Comparison of ENCODE assay signal across 15 cellular contexts in genomic region chr10:79162022-79162421, GRCh38.
DNase-seq lines count a peak whose midpoint lies in the region; ATAC-seq and TF ChIP-seq lines count a peak whose summit lies in the region.
"Had no signal": no experiment of that assay in that cellular context is flagged by ENCODE, and none has a peak within 500 bp of the region (broad histone marks: within the 10 kb centered on the region; RNA-seq: fewer than 3 reads in every experiment).

No MANE protein-coding gene starts in this region.

- H2BK120ac ChIP-seq in mesenchymal stem cell (ENCODE audit: low read depth, low read length) = no peak overlapping the region

- peaks cover 6% of the 10 kb centered on the region for H3F3A ChIP-seq in smooth muscle cell (ENCODE audit: low read depth)

- no peak overlapping the region for H2BK12ac ChIP-seq in mesenchymal stem cell (ENCODE audit: low read length in 2 of 2)

- TF ChIP-seq CTCF in left ventricle myocardium inferior (IDR thresholded peaks at IDR 0.05; ENCODE audit: borderline replicate concordance) (no peak), RWPE1 (conservative IDR thresholded peaks at IDR 0.05; ENCODE audit: low read depth) (no peak), smooth muscle cell (IDR thresholded peaks at IDR 0.05; ENCODE audit: borderline replicate concordance, insufficient read depth, poor library complexity, severe bottlenecking) (no peak)

- no peak overlapping the region for H3K14ac ChIP-seq in mesenchymal stem cell (ENCODE audit: low read length in 2 of 2)

- H3K27me3 ChIP-seq in left ventricle myocardium inferior (ENCODE audit: low read depth) (no peaks in the 10 kb centered on the region), mesenchymal stem cell (ENCODE audit: control insufficient read depth in 1 of 2, insufficient read depth in 1 of 2, low read length in 2 of 2) (no peaks in the 10 kb centered on the region), smooth muscle cell (ENCODE audit: low read depth) (no peaks in the 10 kb centered on the region)

- no peak overlapping the region for H3K23ac ChIP-seq in mesenchymal stem cell (ENCODE audit: low read length in 2 of 2)

- H3K4me1 ChIP-seq in left ventricle myocardium inferior (peaks cover 98% of the 10 kb centered on the region), mesenchymal stem cell (ENCODE audit: control insufficient read depth, insufficient read depth, low read depth, low read length) (peaks cover 83% of the 10 kb centered on the region), urinary bladder (ENCODE audit: insufficient read depth) (no peaks in the 10 kb centered on the region), smooth muscle cell (ENCODE audit: low read depth) (peaks cover 29% of the 10 kb centered on the region)

- H3K4me3 ChIP-seq in left ventricle myocardium inferior (no peak overlapping the region), mesenchymal stem cell (ENCODE audit: insufficient read depth in 1 of 2, low read depth in 1 of 2, low read length in 2 of 2) (no peak overlapping the region), urinary bladder (ENCODE audit: low read depth, low read length) (no peak overlapping the region), smooth muscle cell (no peak overlapping the region)

- no peaks in the 10 kb centered on the region for H3K9me3 ChIP-seq in left ventricle myocardium inferior (replicated peaks)
- H3K9me3 ChIP-seq in mesenchymal stem cell (ENCODE audit: control insufficient read depth, low read length) = no peaks in the 10 kb centered on the region
- no peaks in the 10 kb centered on the region for H3K9me3 ChIP-seq in smooth muscle cell (replicated peaks; ENCODE audit: low read depth)

- H3K79me2 ChIP-seq in smooth muscle cell (ENCODE audit: low read depth) = peaks cover 39% of the 10 kb centered on the region

- peak overlapping the region in 1 of 2 experiments; percentile 6 for H3K18ac ChIP-seq in mesenchymal stem cell (ENCODE audit: low read depth in 1 of 2, low read length in 2 of 2)

- H2AK5ac ChIP-seq in mesenchymal stem cell (ENCODE audit: low read length, severe bottlenecking) = peak overlapping the region; percentile 10

- H3K4me2 ChIP-seq in mesenchymal stem cell (ENCODE audit: low read length, poor library complexity, severe bottlenecking) (no peak overlapping the region), smooth muscle cell (no peak overlapping the region)

- intact Hi-C loops in left ventricle myocardium inferior (cut with micrococcal nuclease) (no loop called here), Right ventricle myocardium superior (cut with DNase I) (no loop called here)

- 98% methylated on average over 12 of the region's 12 CpGs for WGBS in mesenchymal stem cell
- WGBS in urinary bladder = 95% methylated on average over 12 of the region's 12 CpGs
- 98% methylated on average over 12 of the region's 12 CpGs for WGBS in smooth muscle cell (ENCODE audit: low lambda C conversion rate)

- peak overlapping the region; percentile 99 for H3K27ac ChIP-seq in left ventricle myocardium inferior (replicated peaks)
- H3K27ac ChIP-seq in RWPE1 = peak overlapping the region; percentile 99
- H3K27ac ChIP-seq in mesenchymal stem cell (ENCODE audit: low read length, poor library complexity, severe bottlenecking) = no peak overlapping the region
- peak overlapping the region; percentile 13 for H3K27ac ChIP-seq in urinary bladder (ENCODE audit: low read depth)
- H3K27ac ChIP-seq in smooth muscle cell (ENCODE audit: low read depth) = no peak overlapping the region

- H4K91ac ChIP-seq in mesenchymal stem cell (ENCODE audit: low read length) = no peak overlapping the region

- DNase-seq in left ventricle myocardium inferior = no peak
- no peak for DNase-seq in Right ventricle myocardium superior
- no peak for DNase-seq in RWPE1 (ENCODE audit: low spot score)
- no peak for DNase-seq in mesenchymal stem cell
- no peak for DNase-seq in smooth muscle cell (lab: John Stamatoyannopoulos, UW; ENCODE audit: unreplicated experiment)
- DNase-seq in DMS153 treated with DMSO at 0.1 percent for 48 hours (lab: John Stamatoyannopoulos, UW; ENCODE audit: unreplicated experiment) = no peak
- DNase-seq: CD8-positive, alpha-beta memory T cell; H9; Kasumi-1; NCI-H1417; NCI-H2029; NCI-H2171 treated with DMSO at 0.1 percent for 48 hours; NCI-H82; SHP77 had no signal

- H3K36me3 ChIP-seq in left ventricle myocardium inferior (peaks cover 23% of the 10 kb centered on the region), mesenchymal stem cell (ENCODE audit: control insufficient read depth in 1 of 2, insufficient read depth in 2 of 2, low read depth in 1 of 2, low read length in 2 of 2) (peaks cover 44 to 69% of the 10 kb centered on the region in 2 experiments), urinary bladder (ENCODE audit: insufficient read depth) (no peaks in the 10 kb centered on the region), smooth muscle cell (ENCODE audit: low read depth) (no peaks in the 10 kb centered on the region)

- no peak overlapping the region for H3K4ac ChIP-seq in mesenchymal stem cell (ENCODE audit: low read depth in 1 of 2, low read length in 2 of 2)

- H3K9ac ChIP-seq in mesenchymal stem cell (ENCODE audit: low read length) = no peak overlapping the region
- H3K9ac ChIP-seq in smooth muscle cell (ENCODE audit: low read depth) = no peak overlapping the region

- H2AFZ ChIP-seq in mesenchymal stem cell (ENCODE audit: low read depth, low read length) (no peak overlapping the region), smooth muscle cell (ENCODE audit: low read depth) (no peak overlapping the region)

- ATAC-seq in Right ventricle myocardium superior (ENCODE audit: poor library complexity) = no peak

- CTCF ChIA-PET in RWPE1 (lab: Yijun Ruan, JAX) = no interaction called here

- H4K20me1 ChIP-seq in smooth muscle cell (ENCODE audit: low read depth) = peaks cover 99% of the 10 kb centered on the region

- H3K79me1 ChIP-seq in mesenchymal stem cell (replicated peaks; ENCODE audit: low read length, poor library complexity, severe bottlenecking) = peaks cover 33% of the 10 kb centered on the region

- no peak overlapping the region for H4K8ac ChIP-seq in mesenchymal stem cell (ENCODE audit: low read length)

- peak overlapping the region; percentile 6 for H2BK15ac ChIP-seq in mesenchymal stem cell (ENCODE audit: low read depth, poor library complexity, severe bottlenecking)

- POLR2A ChIA-PET in RWPE1 (lab: Yijun Ruan, JAX; ENCODE audit: low non-redundant PET) = no interaction called here

- no peak overlapping the region for H2BK5ac ChIP-seq in mesenchymal stem cell (ENCODE audit: low read depth, low read length, poor library complexity, severe bottlenecking)

Comparison
In these comparisons a context has a peak if more than half of its experiments do, and no peak if none do; other contexts are left out.
1. H3K27ac ChIP-seq: peak in left ventricle myocardium inferior (single experiment), RWPE1 (single experiment) and urinary bladder (single experiment); none in mesenchymal stem cell (single experiment) and smooth muscle cell (single experiment).